28 cellular contexts compared by ENCODE assay signal in genomic region chr6:40954446-40955180, GRCh38.
"Had no signal": no experiment of that assay in that cellular context is flagged by ENCODE, and none has a peak within 500 bp of the region (broad histone marks: within the 10 kb centered on the region; RNA-seq: fewer than 3 reads in every experiment).

No MANE protein-coding gene starts in this region.

- FAIRE-seq: K562, TTC549 had no signal

- DNase-seq: activated CD4-positive, alpha-beta T cell treated with anti-CD3 and anti-CD28 coated beads for 36 hours; activated CD4-positive, alpha-beta T cell treated with anti-CD3 and anti-CD28 coated beads, Interleukin-2, amount 10 ng/mL, durations not matched to agents 7 days and 5 days; activated CD4-positive, alpha-beta T cell treated with anti-CD3 and anti-CD28 coated beads, Interleukin-2, amount 50 U/mL, for 48 hours; activated CD8-positive, alpha-beta T cell treated with anti-CD3 and anti-CD28 coated beads, Interleukin-2, amount 10 ng/mL, durations not matched to agents 7 days and 5 days; activated gamma-delta T cell; activated naive CD4-positive, alpha-beta T cell treated with Interleukin-2 at 50 U/mL for 16 hours; activated naive CD8-positive, alpha-beta T cell treated with anti-CD3 and anti-CD28 coated beads, Interleukin-2, amount 10 ng/mL, durations not matched to agents 7 days and 5 days; activated T-cell treated with anti-CD3 and anti-CD28 coated beads, Interleukin-2, amount 50 U/mL, for 24 hours; amygdala; body of pancreas; Karpas-422; NCI-H1105; NCI-H1417 treated with DMSO at 0.1 percent for 48 hours; NCI-H1930; NCI-H2081 treated with DMSO at 0.1 percent for 48 hours; NCI-H345; NCI-H524 treated with DMSO at 0.1 percent for 48 hours; NK-92 treated with Interleukin-12 subunit alpha and Interleukin-12 subunit beta, amount 100 ng/mL, for 24 hours; PC-3; SHP77; SK-N-SH had no signal

- H3K27me3 ChIP-seq: ascending aorta, body of pancreas, breast epithelium, SJSA1 had no signal

- H3K27ac ChIP-seq: ascending aorta, body of pancreas, breast epithelium had no signal

- H3K36me3 ChIP-seq: ascending aorta, breast epithelium, SJSA1 had no signal

- H3K4me1 ChIP-seq: ascending aorta, breast epithelium had no signal

- H3K9me3 ChIP-seq: ascending aorta, body of pancreas, breast epithelium, SJSA1, SK-N-SH had no signal

- H3K4me2 ChIP-seq: SK-N-SH had no signal

- H3K4me3 ChIP-seq: ascending aorta, body of pancreas, breast epithelium, K562, SJSA1 had no signal

- H3K9ac ChIP-seq: SK-N-SH had no signal

- ATAC-seq: activated CD4-positive, alpha-beta T cell treated with anti-CD3 and anti-CD28 coated beads for 36 hours; activated CD4-positive, CD25-positive, alpha-beta regulatory T cell treated with anti-CD3 and anti-CD28 coated beads, Interleukin-2, amount 50 U/mL, for 24 hours; activated CD8-positive, alpha-beta T cell treated with anti-CD3 and anti-CD28 coated beads, Interleukin-2, amount 10 ng/mL, durations not matched to agents 7 days and 5 days; body of pancreas; K562; PC-3; WTC11 had no signal
